In the genomic region with DNA sequence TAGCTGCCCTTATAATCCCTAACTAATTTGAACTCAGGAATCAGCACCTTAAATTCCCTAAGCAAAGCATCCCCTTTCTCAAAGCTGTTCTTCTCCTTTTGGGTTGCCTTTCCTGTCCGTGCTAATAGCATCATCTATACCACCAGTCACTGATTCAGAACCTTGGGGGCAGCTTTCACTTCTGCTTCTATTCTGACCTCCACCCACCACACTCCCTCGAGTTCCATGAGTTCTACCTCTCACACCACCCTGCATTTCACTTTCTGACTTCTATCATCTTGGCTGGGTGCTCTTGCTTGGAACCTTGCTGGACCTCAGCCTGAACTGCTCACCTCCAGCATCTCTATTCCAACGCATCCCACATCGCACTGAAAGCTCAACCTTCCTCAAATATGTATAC, we compare ENCODE assay signal across 15 cellular contexts. TPM values are rescaled to one million over a fixed set of nuclear protein-coding genes. Genes with fewer than 3 reads are reported as not detected.
DNase-seq lines count a peak whose midpoint lies in the region; ATAC-seq, FAIRE-seq and TF ChIP-seq lines count a peak whose summit lies in the region.
"Had no signal": no experiment of that assay in that cellular context is flagged by ENCODE, and none has a peak within 500 bp of the region (broad histone marks: within the 10 kb centered on the region; RNA-seq: fewer than 3 reads in every experiment).

No MANE protein-coding gene starts in this region.

- POLR2A ChIA-PET in WTC11 (lab: Charles Lee) = interaction anchor here (0.5 kb wide), 1 partner anchor 774 kb away, joined by 3 read pairs; no protein-coding TSS in a partner anchor

- peak; percentile 99 for ATAC-seq in GM19372 (IDR thresholded peaks at IDR 0.05; ENCODE audit: low read depth, unreplicated experiment)
- ATAC-seq in HG02759 (IDR thresholded peaks at IDR 0.05; ENCODE audit: unreplicated experiment) = peak; percentile 99
- peak; percentile 99 for ATAC-seq in HG03442 (IDR thresholded peaks at IDR 0.05; ENCODE audit: unreplicated experiment)
- no peak for ATAC-seq in WTC11
- ATAC-seq: mucosa of descending colon had no signal

- intact Hi-C loops in activated naive CD4-positive, alpha-beta T cell treated with anti-CD3 and anti-CD28 coated beads for 36 hours (cut with micrococcal nuclease) = no loop called here

- FAIRE-seq in GM12892 (lab: Jason Lieb, UNC) = peak; percentile 99
- FAIRE-seq: endometrium had no signal

- no peaks in the 10 kb centered on the region for H3K4me1 Mint-ChIP-seq in activated naive CD4-positive, alpha-beta T cell treated with anti-CD3 and anti-CD28 coated beads for 36 hours (ENCODE audit: low read depth)
- peaks cover 12% of the 10 kb centered on the region for H3K4me1 Mint-ChIP-seq in WTC11

- H3K4me3 Mint-ChIP-seq in activated naive CD4-positive, alpha-beta T cell treated with anti-CD3 and anti-CD28 coated beads for 36 hours = no peak overlapping the region
- no peak overlapping the region for H3K4me3 Mint-ChIP-seq in WTC11

- TF ChIP-seq CTCF in WTC11 (IDR thresholded peaks at IDR 0.05) = no peak

- H3K9me3 Mint-ChIP-seq in activated naive CD4-positive, alpha-beta T cell treated with anti-CD3 and anti-CD28 coated beads for 36 hours = no peaks in the 10 kb centered on the region
- no peaks in the 10 kb centered on the region for H3K9me3 Mint-ChIP-seq in WTC11

- H3K36me3 Mint-ChIP-seq in activated naive CD4-positive, alpha-beta T cell treated with anti-CD3 and anti-CD28 coated beads for 36 hours (ENCODE audit: low read depth) = no peaks in the 10 kb centered on the region
- no peaks in the 10 kb centered on the region for H3K36me3 Mint-ChIP-seq in WTC11

- peak; percentile 39 for DNase-seq in GM12892 (ENCODE audit: insufficient read length)
- DNase-seq in activated CD4-positive, alpha-beta T cell treated with anti-CD3 and anti-CD28 coated beads for 48 hours = no peak
- DNase-seq in activated naive CD4-positive, alpha-beta T cell treated with anti-CD3 and anti-CD28 coated beads for 36 hours = no peak
- DNase-seq in Kasumi-1 (lab: John Stamatoyannopoulos, UW) = no peak
- DNase-seq in WTC11 (ENCODE audit: low spot score) = no peak
- DNase-seq: aorta, mucosa of descending colon, NCI-H1092, retina, trophoblast cell had no signal

- CTCF ChIA-PET in activated naive CD4-positive, alpha-beta T cell treated with anti-CD3 and anti-CD28 coated beads for 36 hours (lab: Charles Lee) = no interaction called here
- CTCF ChIA-PET in WTC11 (lab: Charles Lee) = no interaction called here

- no peak overlapping the region for H3K27ac Mint-ChIP-seq in activated naive CD4-positive, alpha-beta T cell treated with anti-CD3 and anti-CD28 coated beads for 36 hours
- H3K27ac Mint-ChIP-seq in WTC11 = no peak overlapping the region

- no peak for TF ChIP-seq POLR2A in GM12892 (IDR thresholded peaks at IDR 0.05; ENCODE audit: low read depth, low read length)

- peaks cover 8% of the 10 kb centered on the region for H3K27me3 Mint-ChIP-seq in activated naive CD4-positive, alpha-beta T cell treated with anti-CD3 and anti-CD28 coated beads for 36 hours (ENCODE audit: low read depth)
- no peaks in the 10 kb centered on the region for H3K27me3 Mint-ChIP-seq in WTC11 (ENCODE audit: low read depth)

TF ChIP-seq in WTC11, 78 proteins besides CTCF, POLR2A, EP300 and RAD21:
- no peak for TF ChIP-seq ZNF671 (CRISPR knock-in tag; IDR thresholded peaks at IDR 0.05)
- no peak for TF ChIP-seq ZNF138 (CRISPR knock-in tag; conservative IDR thresholded peaks at IDR 0.05)
- no peak for TF ChIP-seq PRDM15 (CRISPR knock-in tag; IDR thresholded peaks at IDR 0.05)
- TF ChIP-seq TP53 (CRISPR knock-in tag; IDR thresholded peaks at IDR 0.05) = no peak
- TF ChIP-seq CREM (CRISPR knock-in tag; IDR thresholded peaks at IDR 0.05) = no peak
- no peak for TF ChIP-seq AFF4 (CRISPR knock-in tag; IDR thresholded peaks at IDR 0.05; ENCODE audit: borderline replicate concordance)
- TF ChIP-seq ZBTB21 (CRISPR knock-in tag; IDR thresholded peaks at IDR 0.05; ENCODE audit: borderline replicate concordance) = no peak
- TF ChIP-seq SOX15 (CRISPR knock-in tag; IDR thresholded peaks at IDR 0.05) = no peak
- TF ChIP-seq, protein P1, sequence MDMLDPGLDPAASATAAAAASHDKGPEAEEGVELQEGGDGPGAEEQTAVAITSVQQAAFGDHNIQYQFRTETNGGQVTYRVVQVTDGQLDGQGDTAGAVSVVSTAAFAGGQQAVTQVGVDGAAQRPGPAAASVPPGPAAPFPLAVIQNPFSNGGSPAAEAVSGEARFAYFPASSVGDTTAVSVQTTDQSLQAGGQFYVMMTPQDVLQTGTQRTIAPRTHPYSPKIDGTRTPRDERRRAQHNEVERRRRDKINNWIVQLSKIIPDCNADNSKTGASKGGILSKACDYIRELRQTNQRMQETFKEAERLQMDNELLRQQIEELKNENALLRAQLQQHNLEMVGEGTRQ (CRISPR knock-in tag; IDR thresholded peaks at IDR 0.05) = no peak
- no peak for TF ChIP-seq CREB1 (CRISPR knock-in tag; IDR thresholded peaks at IDR 0.05)
- TF ChIP-seq, protein P2, sequence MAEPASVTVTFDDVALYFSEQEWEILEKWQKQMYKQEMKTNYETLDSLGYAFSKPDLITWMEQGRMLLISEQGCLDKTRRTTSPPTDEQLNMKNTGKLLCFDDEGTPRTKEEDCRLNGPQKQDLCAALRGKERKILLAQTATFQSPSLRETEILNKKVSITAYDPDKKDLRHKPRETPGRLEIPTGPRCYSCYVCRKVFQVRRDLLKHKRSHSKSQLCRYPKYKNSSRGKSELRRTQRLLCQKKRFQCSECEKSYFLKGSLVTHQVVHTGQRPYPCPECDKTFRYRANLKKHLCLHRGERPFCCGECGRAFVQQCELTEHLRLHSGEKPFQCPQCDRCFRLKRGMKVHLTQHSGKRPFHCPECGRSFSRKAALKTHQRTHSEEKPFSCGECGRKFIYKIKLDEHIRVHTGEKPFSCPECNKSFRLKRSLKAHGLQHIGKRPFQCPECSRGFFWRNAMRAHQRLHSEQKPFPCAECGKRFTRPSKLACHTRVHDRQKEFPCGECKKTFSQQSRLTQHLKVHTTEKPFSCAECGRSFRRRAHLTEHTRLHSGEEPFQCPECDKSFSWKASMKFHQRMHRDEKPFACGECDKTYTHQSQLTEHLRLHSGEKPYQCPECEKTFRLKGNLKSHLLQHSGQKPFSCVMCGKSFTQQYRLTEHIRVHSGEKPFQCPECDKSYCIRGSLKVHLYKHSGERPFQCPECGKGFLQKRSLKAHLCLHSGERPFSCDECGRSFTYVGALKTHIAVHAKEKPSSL (CRISPR knock-in tag; conservative IDR thresholded peaks at IDR 0.05) = no peak
TF ChIP-seq in WTC11: peak in this region for 0.

RNA-seq across cellular contexts. Expression of gene KCNMB2, which starts 55.4 kb away (rescaled TPM):
- polyA plus RNA-seq in GM12892 (2012; ENCODE audit: missing spikeins) = 8.6 TPM
- total RNA-seq in activated naive CD4-positive, alpha-beta T cell treated with anti-CD3 and anti-CD28 coated beads for 36 hours = not detected
- not detected in 3 replicates for total RNA-seq in WTC11 (2021)
- total RNA-seq: aorta; T-helper 1 cell treated with Interleukin-12 subunit alpha and Interleukin-12 subunit beta and Interleukin-4 antibody, amounts not matched to agents 30 ng/mL and 1 ng/mL, for 36 hours had no signal
- polyA plus RNA-seq: aorta had no signal
